Comparison of ENCODE assay signal across 25 cellular contexts in genomic region chr16:79931721-79932120, GRCh38.
"Had no signal": no experiment of that assay in that cellular context is flagged by ENCODE, and none has a peak within 500 bp of the region (broad histone marks: within the 10 kb centered on the region; RNA-seq: fewer than 3 reads in every experiment).

No MANE protein-coding gene starts in this region.

- H3K9me3 ChIP-seq: stomach, suprapubic skin, testis, thoracic aorta, thyroid gland, tibial artery, tibial nerve, transverse colon, upper lobe of left lung, upper lobe of right lung, uterus, vagina had no signal

- H3K4me1 ChIP-seq: suprapubic skin, testis, thyroid gland, tibial artery, upper lobe of left lung, upper lobe of right lung, uterus had no signal

- H3K4me3 ChIP-seq: stomach, suprapubic skin, testis, thoracic aorta, thyroid gland, tibial artery, tibial nerve, transverse colon, upper lobe of left lung, upper lobe of right lung, uterus, vagina had no signal

- ATAC-seq: stimulated activated memory B cell treated with anti-CD40 and anti-IgM and Interleukin-4, amounts not matched to agents 10 μg/mL and 1 μg/mL and 100 μg/mL, for 72 hours; stimulated activated naive B cell treated with anti-CD40 and anti-IgM and Interleukin-4, amounts not matched to agents 10 μg/mL and 1 μg/mL and 100 μg/mL, for 72 hours; stimulated activated naive CD8-positive, alpha-beta T cell treated with anti-CD3 and anti-CD28 coated beads, Interleukin-15, amount 100 ng/mL, for 72 hours; stimulated activated naive CD8-positive, alpha-beta T cell treated with anti-CD3 and anti-CD28 coated beads, Interleukin-15, Interleukin-2, amounts not matched to agents 100 U/mL and 50 U/mL, for 24 hours; upper lobe of right lung had no signal

- H3K27me3 ChIP-seq: stomach, suprapubic skin, testis, thyroid gland, tibial artery, tibial nerve, transverse colon, upper lobe of left lung, upper lobe of right lung, uterus, vagina had no signal

- DNase-seq: stimulated activated CD4-positive, alpha-beta T cell treated with anti-CD3 and anti-CD28 coated beads, Interleukin-2, amount 100 ng/mL, for 48 hours; stimulated activated CD4-positive, alpha-beta T cell treated with anti-CD3 and anti-CD28 coated beads, Interleukin-4, amount 100 ng/mL, for 1 hour; stimulated activated CD4-positive, alpha-beta T cell treated with anti-CD3 and anti-CD28 coated beads, Interleukin-4, amount 100 ng/mL, for 24 hours; stimulated activated CD4-positive, alpha-beta T cell treated with anti-CD3 and anti-CD28 coated beads, Interleukin-4, amount 100 ng/mL, for 4 hours; stimulated activated CD8-positive, alpha-beta memory T cell treated with anti-CD3 and anti-CD28 coated beads, Interleukin-4, amount 100 ng/mL, for 48 hours; stimulated activated naive B cell treated with anti-CD40 and anti-IgM and Interleukin-4, amounts not matched to agents 10 μg/mL and 1 μg/mL and 100 μg/mL, for 72 hours; stimulated activated naive CD4-positive, alpha-beta T cell; stimulated activated naive CD4-positive, alpha-beta T cell treated with Interleukin-2 at 50 U/mL for 16 hours; stimulated activated naive CD8-positive, alpha-beta T cell treated with anti-CD3 and anti-CD28 coated beads, Interleukin-15, amount 100 ng/mL, for 72 hours; stimulated activated naive CD8-positive, alpha-beta T cell treated with anti-CD3 and anti-CD28 coated beads, Interleukin-15, Interleukin-2, amounts not matched to agents 100 U/mL and 50 U/mL, for 24 hours; stomach; substantia nigra; testis; thyroid gland; tibial artery; transverse colon; trophoblast cell; upper lobe of left lung; upper lobe of right lung; uterus had no signal

- H3K27ac ChIP-seq: stomach, suprapubic skin, testis, thoracic aorta, thyroid gland, tibial artery, transverse colon, upper lobe of left lung, upper lobe of right lung, vagina had no signal

- H3K36me3 ChIP-seq: stomach, suprapubic skin, thoracic aorta, thyroid gland, tibial artery, tibial nerve, transverse colon, upper lobe of left lung, upper lobe of right lung, uterus, vagina had no signal
